9 cellular contexts compared by ENCODE assay signal in genomic region chr4:7771541-7772507, GRCh38.
DNase-seq lines count a peak whose midpoint lies in the region; ATAC-seq and TF ChIP-seq lines count a peak whose summit lies in the region.
"Had no signal": no experiment of that assay in that cellular context is flagged by ENCODE, and none has a peak within 500 bp of the region (broad histone marks: within the 10 kb centered on the region; RNA-seq: fewer than 3 reads in every experiment).

No MANE protein-coding gene starts in this region.

- H3K27me3 ChIP-seq in SK-N-SH (ENCODE audit: insufficient read depth) (no peaks in the 10 kb centered on the region), GM23338 (ENCODE audit: insufficient read depth) (no peaks in the 10 kb centered on the region), IMR-90 (ENCODE audit: control insufficient read depth, insufficient read depth, low read length) (no peaks in the 10 kb centered on the region), rectal smooth muscle tissue (ENCODE audit: control insufficient read depth, insufficient read depth, low read length) (no peaks in the 10 kb centered on the region), HAP-1 (ENCODE audit: low read depth) (no peaks in the 10 kb centered on the region)

- H3K4me3 Mint-ChIP-seq in GM23338, result no peak overlapping the region

- WGBS in SK-N-SH (ENCODE audit: low lambda C conversion rate), result 79% methylated on average over 26 of the region's 26 CpGs
- WGBS in IMR-90 (ENCODE audit: extremely low coverage in 2 of 2, insufficient read length in 1 of 2), 2 experiments, result 67% methylated on average over 9 of the region's 26 CpGs; no CpG with 5 or more reads in 1 of the 2 experiments

- H3K18ac ChIP-seq in IMR-90 (ENCODE audit: low read depth, low read length), result no peak overlapping the region

- H2AK5ac ChIP-seq in IMR-90 (ENCODE audit: low read depth, low read length), result no peak overlapping the region

- dilution Hi-C loops in IMR-90 (cut with HindIII; ENCODE audit: low sequenced_read_pairs, unreplicated experiment), result no loop called here

- intact Hi-C loops in IMR-90 (cut with micrococcal nuclease), result loop anchor here (2.0 kb wide), 1 partner anchor 215 kb away; no protein-coding TSS in a partner anchor

- H3K9ac ChIP-seq in SK-N-SH, result no peak overlapping the region
- H3K9ac ChIP-seq in IMR-90 (ENCODE audit: low read depth, low read length), result no peak overlapping the region
- no peak overlapping the region for H3K9ac ChIP-seq in rectal smooth muscle tissue (ENCODE audit: low read length)

- CTCF ChIA-PET in SK-N-SH (lab: Yijun Ruan, JAX) (interaction anchor here (1.0 to 7.2 kb wide), 17 partner anchors 7 to 215 kb away, joined by 3 to 137 read pairs (median 8); no protein-coding TSS in a partner anchor), IMR-90 (lab: Yijun Ruan, JAX) (no interaction called here)

- H2AK9ac ChIP-seq in IMR-90 (replicated peaks; ENCODE audit: low read depth, low read length, poor library complexity), result peak overlapping the region; percentile 67

- no peak overlapping the region for H2BK15ac ChIP-seq in IMR-90 (ENCODE audit: low read depth, low read length)

- ATAC-seq in SK-N-SH treated with all-trans-retinoic acid at 6 μM for 48 hours (no peak), GM23338 (no peak), IMR-90 (ENCODE audit: low read depth) (no peak)

- no peak overlapping the region for H3K14ac ChIP-seq in IMR-90 (replicated peaks; ENCODE audit: low read depth, low read length)

- H3K9me2 ChIP-seq in SK-N-SH, result no peaks in the 10 kb centered on the region
- H3K9me2 ChIP-seq in GM23338 (ENCODE audit: insufficient read depth), result no peaks in the 10 kb centered on the region

- H3K4me1 ChIP-seq in SK-N-SH (ENCODE audit: control insufficient read depth in 1 of 2, insufficient read depth in 2 of 2, low read depth in 1 of 2, low read length in 1 of 2) (peaks cover 0 to 22% of the 10 kb centered on the region in 2 experiments; a peak in 1 of 4 replicates), GM23338 (ENCODE audit: insufficient read depth) (peaks cover 6% of the 10 kb centered on the region; the same call in 1 of the 2 replicates), IMR-90 (ENCODE audit: control insufficient read depth, insufficient read depth, low read length) (no peaks in the 10 kb centered on the region), rectal smooth muscle tissue (ENCODE audit: control insufficient read depth, insufficient read depth, low read length) (peaks cover 21% of the 10 kb centered on the region), HAP-1 (peaks cover 4% of the 10 kb centered on the region)

- H2AFZ ChIP-seq in SK-N-SH (ENCODE audit: low read depth) (no peak overlapping the region), GM23338 (no peak overlapping the region), IMR-90 (replicated peaks; ENCODE audit: low read length, poor library complexity) (no peak overlapping the region)

- H3K56ac ChIP-seq in IMR-90 (ENCODE audit: extremely low read depth, insufficient read depth, low read length), result no peak overlapping the region

- no TSS peak for BruUV-seq in IMR-90 (replicated peaks; lab: Mats Ljungman, UMichigan)

- H3F3A ChIP-seq in SK-N-SH (replicated peaks; ENCODE audit: insufficient read depth) (peaks cover 38% of the 10 kb centered on the region), GM23338 (replicated peaks; ENCODE audit: low read depth) (no peaks in the 10 kb centered on the region)

- no peak overlapping the region for H4K5ac ChIP-seq in IMR-90 (ENCODE audit: low read depth, low read length)

- H4K20me1 ChIP-seq in SK-N-SH (ENCODE audit: insufficient read depth), result peaks cover 75% of the 10 kb centered on the region
- no peaks in the 10 kb centered on the region for H4K20me1 ChIP-seq in GM23338 (replicated peaks; ENCODE audit: insufficient read depth)
- H4K20me1 ChIP-seq in IMR-90 (ENCODE audit: insufficient read depth, low read length), result peaks cover 43% of the 10 kb centered on the region

- DNase-seq in SK-N-SH, result peak; percentile 62
- no peak for DNase-seq in GM23338 (ENCODE audit: low spot score)
- DNase-seq in IMR-90, result no peak
- no peak for DNase-seq in HAP-1 (ENCODE audit: low spot score in 2 of 2)
- no peak for DNase-seq in stimulated activated CD4-positive, alpha-beta T cell treated with anti-CD3 and anti-CD28 coated beads, Interleukin-4, amount 100 ng/mL, for 4 hours
- DNase-seq in DMS79 treated with DMSO at 0.1 percent for 48 hours (lab: John Stamatoyannopoulos, UW), result no peak
- DNase-seq: ACHN had no signal

- H3K36me3 Mint-ChIP-seq in GM23338 (ENCODE audit: low read depth), result peaks cover 28% of the 10 kb centered on the region

- H3K79me2 ChIP-seq in SK-N-SH (ENCODE audit: insufficient read depth) (peaks cover 97% of the 10 kb centered on the region), GM23338 (replicated peaks; ENCODE audit: insufficient read depth) (no peaks in the 10 kb centered on the region)

- no peak overlapping the region for H4K91ac ChIP-seq in IMR-90 (ENCODE audit: insufficient read depth, low read depth, low read length)

- TF ChIP-seq RAD21 in SK-N-SH (IDR thresholded peaks at IDR 0.05; ENCODE audit: low read length) (no peak), IMR-90 (IDR thresholded peaks at IDR 0.05; ENCODE audit: low read length) (no peak)

- H2BK120ac ChIP-seq in IMR-90 (ENCODE audit: low read depth, low read length), result no peak overlapping the region

- H2BK5ac ChIP-seq in IMR-90 (ENCODE audit: low read depth, low read length, poor library complexity, severe bottlenecking), result no peak overlapping the region

- H3K9me1 ChIP-seq in IMR-90 (ENCODE audit: insufficient read depth, low read length), result no peaks in the 10 kb centered on the region

- TF ChIP-seq CTCF in SK-N-SH (IDR thresholded peaks at IDR 0.05) (no peak), GM23338 (conservative IDR thresholded peaks at IDR 0.05; ENCODE audit: low read depth in 2 of 2) (no peak), IMR-90 (conservative IDR thresholded peaks at IDR 0.05; ENCODE audit: low read depth, low read length) (no peak)

- H3K4me2 ChIP-seq in SK-N-SH (no peak overlapping the region), GM23338 (no peak overlapping the region), IMR-90 (ENCODE audit: low read depth, low read length) (no peak overlapping the region)

- in situ Hi-C loops in IMR-90 (cut with MboI; ENCODE audit: low sequenced_read_pairs), result no loop called here
- in situ Hi-C loops in HAP-1 (cut with MboI; ENCODE audit: low sequenced_read_pairs), result no loop called here

- H3K4ac ChIP-seq in IMR-90 (ENCODE audit: low read depth, low read length), result no peak overlapping the region

- peaks cover 17 to 83% of the 10 kb centered on the region in 2 experiments for H3K79me1 ChIP-seq in IMR-90 (ENCODE audit: low read depth in 1 of 2, low read length in 2 of 2)

- H4K8ac ChIP-seq in IMR-90 (ENCODE audit: low read depth in 2 of 2, low read length in 2 of 2), result no peak overlapping the region

- H3K27ac ChIP-seq in SK-N-SH (ENCODE audit: low read depth in 2 of 2, low read length in 1 of 2) (peak overlapping the region in 1 of 2 experiments; percentile 34; a peak in 1 of 4 replicates), GM23338 (ENCODE audit: low read depth) (0 out of 2 replicates have a peak overlapping the region, but pooled peaks have one; percentile 19), IMR-90 (ENCODE audit: insufficient read depth, low read length) (no peak overlapping the region), rectal smooth muscle tissue (ENCODE audit: low read depth, low read length) (peak overlapping the region; percentile 50)

- H3K36me3 ChIP-seq in SK-N-SH (replicated peaks in 1 of 2; ENCODE audit: control insufficient read depth in 1 of 2, insufficient read depth in 2 of 2, low read length in 1 of 2) (peaks cover 89 to 94% of the 10 kb centered on the region in 2 experiments), GM23338 (ENCODE audit: insufficient read depth) (no peaks in the 10 kb centered on the region), IMR-90 (ENCODE audit: control insufficient read depth, insufficient read depth, low read length) (peaks cover 91% of the 10 kb centered on the region), rectal smooth muscle tissue (ENCODE audit: control insufficient read depth, insufficient read depth, low read length) (peaks cover 24% of the 10 kb centered on the region), HAP-1 (replicated peaks) (peaks cover 8% of the 10 kb centered on the region)

- no peak for TF ChIP-seq EP300 in SK-N-SH (IDR thresholded peaks at IDR 0.05; ENCODE audit: borderline replicate concordance in 1 of 2, low read depth in 1 of 2, low read length in 1 of 2)

- peaks cover 17% of the 10 kb centered on the region for H3K27me3 Mint-ChIP-seq in GM23338 (ENCODE audit: insufficient read depth, low read depth, poor library complexity)

- H3K23ac ChIP-seq in IMR-90 (ENCODE audit: low read depth, low read length), result no peak overlapping the region

- POLR2A ChIA-PET in SK-N-SH (lab: Yijun Ruan, JAX), result no interaction called here
- POLR2A ChIA-PET in IMR-90 (lab: Charles Lee; ENCODE audit: unreplicated experiment), result no interaction called here

- no peaks in the 10 kb centered on the region for H3K9me3 Mint-ChIP-seq in GM23338

- H3K4me3 ChIP-seq in SK-N-SH (ENCODE audit: low read depth in 2 of 2, low read length in 1 of 2) (no peak overlapping the region), GM23338 (no peak overlapping the region), IMR-90 (ENCODE audit: insufficient read depth, low read depth, low read length) (no peak overlapping the region), rectal smooth muscle tissue (ENCODE audit: low read length) (no peak overlapping the region), HAP-1 (no peak overlapping the region)

- no peak for TF ChIP-seq POLR2A in IMR-90 (IDR thresholded peaks at IDR 0.05; ENCODE audit: low read depth, low read length)

- no peak overlapping the region for H2BK20ac ChIP-seq in IMR-90 (ENCODE audit: low read depth, low read length)

- H3K27ac Mint-ChIP-seq in GM23338, result no peak overlapping the region

- H3K9me3 ChIP-seq in SK-N-SH, result no peaks in the 10 kb centered on the region
- no peaks in the 10 kb centered on the region for H3K9me3 ChIP-seq in IMR-90 (ENCODE audit: control insufficient read depth, insufficient read depth, low read length)
- no peaks in the 10 kb centered on the region for H3K9me3 ChIP-seq in HAP-1

- peaks cover 49% of the 10 kb centered on the region for H3K4me1 Mint-ChIP-seq in GM23338

TF ChIP-seq in GM23338, 12 proteins besides CTCF, POLR2A, EP300 and RAD21 (continues in another document):
- TF ChIP-seq CREB1 (CRISPR knock-in tag; IDR thresholded peaks at IDR 0.05; ENCODE audit: low read depth) (no peak), EZH2 (IDR thresholded peaks at IDR 0.05; ENCODE audit: low read depth, unreplicated experiment) (no peak), JUNB (IDR thresholded peaks at IDR 0.05; ENCODE audit: unreplicated experiment) (no peak), POLR2AphosphoS5 (IDR thresholded peaks at IDR 0.05; ENCODE audit: low read depth) (no peak)

TF ChIP-seq in IMR-90, 13 proteins besides CTCF, POLR2A, EP300 and RAD21 (continues in another document):
- TF ChIP-seq CHD1 (IDR thresholded peaks at IDR 0.05; ENCODE audit: low read depth, low read length), result no peak
- no peak for TF ChIP-seq BHLHE40 (IDR thresholded peaks at IDR 0.05; ENCODE audit: low read depth, low read length)
- no peak for TF ChIP-seq RCOR1 (IDR thresholded peaks at IDR 0.05; ENCODE audit: insufficient replicate concordance, low read length)
- TF ChIP-seq SMC3 (IDR thresholded peaks at IDR 0.05; ENCODE audit: low read depth, low read length), result no peak
- TF ChIP-seq RFX5 (IDR thresholded peaks at IDR 0.05; ENCODE audit: low read depth, low read length), result no peak
